In genomic region chr22:43996170-43996980, GRCh38 we compare ENCODE assay signal across 7 cellular contexts. TPM values are rescaled to one million over a fixed set of nuclear protein-coding genes. Genes with fewer than 3 reads are reported as not detected.
DNase-seq lines count a peak whose midpoint lies in the region; ATAC-seq and TF ChIP-seq lines count a peak whose summit lies in the region.

No MANE protein-coding gene starts in this region.

- ATAC-seq in HG02970 (IDR thresholded peaks at IDR 0.05; ENCODE audit: low FRiP score, unreplicated experiment) (peak; percentile 59), left cardiac atrium (peak; percentile 28 to 47)

- H4K8ac ChIP-seq in trophoblast cell (ENCODE audit: low read depth, low read length), result no peak overlapping the region

- no peaks in the 10 kb centered on the region for H3K36me3 ChIP-seq in breast epithelium
- H3K36me3 ChIP-seq in trophoblast cell (ENCODE audit: control insufficient read depth in 1 of 2, insufficient read depth in 2 of 2, low read length in 2 of 2), result peaks cover 46 to 55% of the 10 kb centered on the region in 2 experiments

- no peak overlapping the region for H3K4ac ChIP-seq in trophoblast cell (ENCODE audit: low read depth, low read length)

- no peak overlapping the region for H3K4me2 ChIP-seq in trophoblast cell (ENCODE audit: low read length)

- TF ChIP-seq CTCF in breast epithelium (IDR thresholded peaks at IDR 0.05), result no peak

- H3K79me1 ChIP-seq in trophoblast cell (ENCODE audit: low read length), result no peaks in the 10 kb centered on the region

- no peaks in the 10 kb centered on the region for H3K79me2 ChIP-seq in trophoblast cell (ENCODE audit: control insufficient read depth, insufficient read depth, low read length, poor library complexity)

- WGBS in trophoblast cell (ENCODE audit: extremely low coverage, insufficient coverage, insufficient read length), result no CpG with 5 or more reads among the region's 45 CpGs

- H2AK5ac ChIP-seq in trophoblast cell (ENCODE audit: low read length), result no peak overlapping the region

- no peak overlapping the region for H3K9ac ChIP-seq in trophoblast cell (ENCODE audit: low read length)

- TF ChIP-seq POLR2A in breast epithelium (IDR thresholded peaks at IDR 0.05), result no peak

- H3K4me3 ChIP-seq in breast epithelium, result peak overlapping the region in 1 of 3 donors; percentile 3
- H3K4me3 ChIP-seq in trophoblast cell (ENCODE audit: low read depth, low read length), result no peak overlapping the region

- no peak overlapping the region for H2BK5ac ChIP-seq in trophoblast cell (ENCODE audit: low read depth, low read length, poor library complexity)

- no peaks in the 10 kb centered on the region for H3K9me3 ChIP-seq in breast epithelium
- H3K9me3 ChIP-seq in trophoblast cell (ENCODE audit: insufficient read depth, low read depth, low read length), result no peaks in the 10 kb centered on the region

- H3K18ac ChIP-seq in trophoblast cell (ENCODE audit: low read length), result no peak overlapping the region

- intact Hi-C loops in left cardiac atrium (cut with DNase I) (no loop called here), breast epithelium (cut with DNase I; ENCODE audit: low total_unique reads) (loop anchor here (5.0 to 10.0 kb wide), 2 partner anchors 436 to 628 kb away; no protein-coding TSS in a partner anchor)

- H3K27ac ChIP-seq in breast epithelium (no peak overlapping the region), trophoblast cell (ENCODE audit: low read depth, low read length) (no peak overlapping the region)

- H4K12ac ChIP-seq in trophoblast cell (ENCODE audit: low read depth, low read length), result no peak overlapping the region

- H3K14ac ChIP-seq in trophoblast cell (ENCODE audit: low read length), result no peak overlapping the region

- H2AFZ ChIP-seq in trophoblast cell (ENCODE audit: insufficient read depth, low read length, poor library complexity), result no peak overlapping the region

- H3K27me3 ChIP-seq in breast epithelium (no peaks in the 10 kb centered on the region), trophoblast cell (ENCODE audit: insufficient read depth, low read length) (no peaks in the 10 kb centered on the region)

- H2BK120ac ChIP-seq in trophoblast cell (ENCODE audit: insufficient read depth, low read length, poor library complexity), result no peak overlapping the region

- H2BK12ac ChIP-seq in trophoblast cell (ENCODE audit: low read length), result no peak overlapping the region

- H3K4me1 ChIP-seq in breast epithelium (no peaks in the 10 kb centered on the region), trophoblast cell (ENCODE audit: control insufficient read depth in 1 of 2, insufficient read depth in 2 of 2, low read length in 2 of 2) (peaks cover 0 to 2% of the 10 kb centered on the region in 2 experiments)

- H3K23ac ChIP-seq in trophoblast cell (ENCODE audit: low read length), result no peak overlapping the region

- DNase-seq in activated CD8-positive, alpha-beta memory T cell treated with anti-CD3 and anti-CD28 coated beads, Interleukin-2, amount 50 U/mL, for 1 hour (ENCODE audit: extremely low read depth), result peak; percentile 36
- peak; percentile 71 for DNase-seq in left cardiac atrium
- peak; percentile 20 to 46 (median 33) for DNase-seq in stimulated activated CD4-positive, alpha-beta T cell treated with anti-CD3 and anti-CD28 coated beads, TNF-alpha, amount 100 ng/mL, for 1 hour (ENCODE audit: low read depth in 3 of 3, low spot score in 1 of 3)
- no peak for DNase-seq in breast epithelium (ENCODE audit: low spot score in 2 of 2)
- no peak for DNase-seq in trophoblast cell
- DNase-seq in NCI-H2171 (lab: John Stamatoyannopoulos, UW), result no peak

- no peak overlapping the region for H4K91ac ChIP-seq in trophoblast cell (ENCODE audit: low read depth, low read length)

RNA-seq across cellular contexts. Expression of gene PARVB, which starts 27.7 kb away (rescaled TPM):
- 100 to 1,000 TPM in 1 of 2 donors, 10 to 100 TPM in 1; 95.5 to 113 TPM for total RNA-seq in left cardiac atrium
- 10 to 100 TPM; 12.3 to 57.6 (median 21.6) TPM for total RNA-seq in breast epithelium
- polyA plus RNA-seq in trophoblast cell (2013), result 0.94 and 1.00 TPM in 2 replicates

RNA-seq across cellular contexts. Expression of gene SAMM50, which starts 41.1 kb away (rescaled TPM):
- total RNA-seq in left cardiac atrium, result 10 to 100 TPM; 55.5 to 67.6 TPM
- total RNA-seq in breast epithelium, result 10 to 100 TPM; 36.1 to 40.6 (median 36.4) TPM
- 32.3 and 33.1 TPM in 2 replicates for polyA plus RNA-seq in trophoblast cell (2013)

Comparison
In these comparisons a context has a peak if more than half of its experiments do, and no peak if none do; other contexts are left out.
1. DNase-seq: peak in activated CD8-positive, alpha-beta memory T cell treated with anti-CD3 and anti-CD28 coated beads, Interleukin-2, amount 50 U/mL, for 1 hour (single experiment), left cardiac atrium (single experiment) and stimulated activated CD4-positive, alpha-beta T cell treated with anti-CD3 and anti-CD28 coated beads, TNF-alpha, amount 100 ng/mL, for 1 hour (3 of 3); none in breast epithelium (0 of 2), trophoblast cell (0 of 2) and NCI-H2171 (single experiment).